In the genomic region with DNA sequence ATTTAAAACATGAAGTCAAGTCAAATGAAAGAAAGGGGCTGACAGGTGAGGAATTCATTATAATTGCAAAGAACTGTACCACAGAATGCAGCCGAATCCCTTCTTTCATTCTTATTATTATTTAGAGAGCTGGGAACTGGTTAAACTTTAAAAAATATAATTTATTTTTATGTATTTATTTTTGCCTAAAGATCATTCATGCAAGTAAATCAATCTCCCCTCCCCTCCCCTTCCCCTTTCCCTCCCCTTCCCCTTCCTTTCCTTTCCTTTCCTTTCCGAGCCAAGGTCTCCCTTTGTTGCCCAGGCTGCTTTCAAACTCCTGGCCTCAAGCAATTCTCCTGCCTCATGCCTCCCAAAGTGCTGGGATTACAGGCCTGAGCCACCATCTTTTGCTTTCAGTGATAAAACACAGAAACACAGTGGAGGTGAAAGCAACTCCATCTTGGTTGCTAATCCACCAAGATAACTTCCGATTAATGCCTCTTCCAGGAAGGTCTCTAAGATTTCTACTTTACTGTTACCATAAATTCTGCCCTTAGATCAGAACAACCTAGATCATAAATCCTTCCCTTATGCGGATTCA, we compare ENCODE assay signal across 9 cellular contexts. TPM values are rescaled to one million over a fixed set of nuclear protein-coding genes. Genes with fewer than 3 reads are reported as not detected.
A peak's percentile ranks its signal among the peaks of the same experiment; 100 is the strongest.
DNase-seq lines count a peak whose midpoint lies in the region; ATAC-seq and TF ChIP-seq lines count a peak whose summit lies in the region.
"Had no signal": no experiment of that assay in that cellular context is flagged by ENCODE, and none has a peak within 500 bp of the region (broad histone marks: within the 10 kb centered on the region; RNA-seq: fewer than 3 reads in every experiment).

No MANE protein-coding gene starts in this region.

- H3K36me3 Mint-ChIP-seq in natural killer cell treated with Interleukin-12 subunit alpha and Interleukin-12 subunit beta and Interleukin-15 and Interleukin-18, amount 100 ng/mL, for 72 hours: no peaks in the 10 kb centered on the region

- no peaks in the 10 kb centered on the region for H4K20me1 ChIP-seq in KMS-11 (ENCODE audit: insufficient read depth)

- no peaks in the 10 kb centered on the region for H3K9me3 Mint-ChIP-seq in natural killer cell treated with Interleukin-12 subunit alpha and Interleukin-12 subunit beta and Interleukin-15 and Interleukin-18, amount 100 ng/mL, for 72 hours

- ATAC-seq in natural killer cell treated with Interleukin-12 subunit alpha and Interleukin-12 subunit beta and Interleukin-15 and Interleukin-18, amount 100 ng/mL, for 72 hours: no peak

- H3K36me3 ChIP-seq in ACC112 (ENCODE audit: insufficient read depth, low read length) (no peaks in the 10 kb centered on the region), KMS-11 (ENCODE audit: insufficient read depth) (no peaks in the 10 kb centered on the region)

- H3K79me2 ChIP-seq in ACC112 (ENCODE audit: control insufficient read depth, insufficient read depth, low read length, unreplicated experiment) (peaks cover 2% of the 10 kb centered on the region), KMS-11 (ENCODE audit: insufficient read depth, low read depth) (peaks cover 5% of the 10 kb centered on the region)

- no peaks in the 10 kb centered on the region for H3K27me3 Mint-ChIP-seq in natural killer cell treated with Interleukin-12 subunit alpha and Interleukin-12 subunit beta and Interleukin-15 and Interleukin-18, amount 100 ng/mL, for 72 hours

- H3K27ac ChIP-seq in ACC112 (ENCODE audit: low read depth, low read length): peak overlapping the region; percentile 98
- peak overlapping the region; percentile 97 for H3K27ac ChIP-seq in KMS-11
- H3K27ac ChIP-seq in cingulate gyrus (ENCODE audit: low read depth, low read length): peak overlapping the region; percentile 96

- H3K9ac ChIP-seq in KMS-11: peak overlapping the region; percentile 99

- peak overlapping the region; percentile 93 to 98 for H3K27ac Mint-ChIP-seq in natural killer cell treated with Interleukin-12 subunit alpha and Interleukin-12 subunit beta and Interleukin-15 and Interleukin-18, amount 100 ng/mL, for 72 hours

- no peak for DNase-seq in natural killer cell treated with Interleukin-12 subunit alpha and Interleukin-12 subunit beta and Interleukin-15 and Interleukin-18, amount 100 ng/mL, for 72 hours (ENCODE audit: low spot score)
- no peak for DNase-seq in RKO (ENCODE audit: low spot score)
- no peak for DNase-seq in inferior parietal cortex (ENCODE audit: extremely low spot score)
- DNase-seq in activated gamma-delta T cell treated with Interleukin-2 at 50 U/mL for 16 hours: no peak
- no peak for DNase-seq in NCI-H774 (lab: John Stamatoyannopoulos, UW)
- DNase-seq: NCI-H2029 had no signal

- H3K4me3 ChIP-seq in ACC112 (ENCODE audit: low read depth, low read length): no peak overlapping the region
- no peak overlapping the region for H3K4me3 ChIP-seq in KMS-11 (IDR thresholded peaks at IDR 0.05; ENCODE audit: insufficient read depth, low read depth, low read length)

- peaks cover 58 to 61% of the 10 kb centered on the region in 2 donors for H3K4me1 Mint-ChIP-seq in natural killer cell treated with Interleukin-12 subunit alpha and Interleukin-12 subunit beta and Interleukin-15 and Interleukin-18, amount 100 ng/mL, for 72 hours (ENCODE audit: low read depth in 2 of 2)

- H3K4me3 Mint-ChIP-seq in natural killer cell treated with Interleukin-12 subunit alpha and Interleukin-12 subunit beta and Interleukin-15 and Interleukin-18, amount 100 ng/mL, for 72 hours: peak overlapping the region; percentile 92

- TF ChIP-seq CTCF in KMS-11 (conservative IDR thresholded peaks at IDR 0.05; ENCODE audit: low read depth, low read length): no peak

- H3K4me1 ChIP-seq in ACC112 (ENCODE audit: control insufficient read depth, insufficient read depth, low read length, unreplicated experiment) (peaks cover 45% of the 10 kb centered on the region), KMS-11 (ENCODE audit: low read depth, poor library complexity, severe bottlenecking) (peaks cover 43% of the 10 kb centered on the region)

- H3K27me3 ChIP-seq in ACC112 (ENCODE audit: insufficient read depth, low read length) (no peaks in the 10 kb centered on the region), KMS-11 (ENCODE audit: insufficient read depth, low read depth) (no peaks in the 10 kb centered on the region)

- H2AFZ ChIP-seq in ACC112 (ENCODE audit: low read length, unreplicated experiment) (no peak overlapping the region), KMS-11 (ENCODE audit: low read depth) (no peak overlapping the region; the same call in 1 of the 2 replicates)

- H3K4me2 ChIP-seq in KMS-11: peak overlapping the region; percentile 99

RNA-seq across cellular contexts. Expression of gene UBC, which starts 6.0 kb away (rescaled TPM):
- total RNA-seq in natural killer cell treated with Interleukin-12 subunit alpha and Interleukin-12 subunit beta and Interleukin-15 and Interleukin-18, amount 100 ng/mL, for 72 hours: 1,000 to 10,000 TPM in 1 of 2 donors, 100 to 1,000 TPM in 1; 691 to 1,324 TPM

RNA-seq across cellular contexts. Expression of gene SCARB1, which starts 56.8 kb away (rescaled TPM):
- total RNA-seq in natural killer cell treated with Interleukin-12 subunit alpha and Interleukin-12 subunit beta and Interleukin-15 and Interleukin-18, amount 100 ng/mL, for 72 hours: 10 to 100 TPM in 1 of 2 donors, 1 to 10 TPM in 1; 10.0 to 45.6 TPM
